In genomic region chr12:47340391-47341015, GRCh38 we compare ENCODE assay signal across 27 cellular contexts.
"Had no signal": no experiment of that assay in that cellular context is flagged by ENCODE, and none has a peak within 500 bp of the region (broad histone marks: within the 10 kb centered on the region; RNA-seq: fewer than 3 reads in every experiment).

No MANE protein-coding gene starts in this region.

- H3K27ac ChIP-seq: body of pancreas, cardiac muscle cell, PC-9 had no signal

- H3K4me3 ChIP-seq: body of pancreas, cardiac muscle cell, PC-9 had no signal

- H3K27me3 Mint-ChIP-seq: activated B cell treated with CpG ODN at 0.5 μM for 24 hours; activated CD4-positive, alpha-beta T cell treated with anti-CD3 and anti-CD28 coated beads, Interleukin-2, amount 10 ng/mL, durations not matched to agents 24 days and 14 days; activated CD8-positive, alpha-beta memory T cell treated with anti-CD3 and anti-CD28 coated beads, Interleukin-2, amount 10 ng/mL, durations not matched to agents 7 days and 5 days; activated naive CD4-positive, alpha-beta T cell treated with anti-CD3 and anti-CD28 coated beads, Interleukin-2, amount 50 U/mL, for 24 hours; activated T-cell treated with anti-CD3 and anti-CD28 coated beads, Interleukin-2, amount 50 U/mL, for 24 hours had no signal

- H3K36me3 ChIP-seq: cardiac muscle cell had no signal

- H2AFZ ChIP-seq: PC-9 had no signal

- ATAC-seq: activated CD8-positive, alpha-beta memory T cell treated with anti-CD3 and anti-CD28 coated beads, Interleukin-2, amount 10 ng/mL, durations not matched to agents 7 days and 5 days; body of pancreas had no signal

- H3K27ac Mint-ChIP-seq: activated B cell treated with CpG ODN at 0.5 μM for 24 hours; activated CD4-positive, alpha-beta T cell treated with anti-CD3 and anti-CD28 coated beads, Interleukin-2, amount 10 ng/mL, durations not matched to agents 24 days and 14 days; activated CD8-positive, alpha-beta memory T cell treated with anti-CD3 and anti-CD28 coated beads, Interleukin-2, amount 10 ng/mL, durations not matched to agents 7 days and 5 days; activated naive CD4-positive, alpha-beta T cell treated with anti-CD3 and anti-CD28 coated beads, Interleukin-2, amount 50 U/mL, for 24 hours; activated T-cell treated with anti-CD3 and anti-CD28 coated beads, Interleukin-2, amount 50 U/mL, for 24 hours; activated T-helper 1 cell treated with anti-CD3 and anti-CD28 coated beads, Interleukin-12 subunit alpha, Interleukin-12 subunit beta, Interleukin-2, Interleukin-4 antibody, amounts not matched to agents 30 ng/mL and 10 ng/mL and 1 ng/mL, durations not matched to agents 14 hours and 24 hours and 36 hours; T-helper 1 cell treated with Interleukin-12 subunit alpha and Interleukin-12 subunit beta and Interleukin-4 antibody, amounts not matched to agents 30 μg/mL and 1 μg/mL, for 36 hours had no signal

- H3K4me2 ChIP-seq: PC-9 had no signal

- H3K4me3 Mint-ChIP-seq: activated B cell treated with CpG ODN at 0.5 μM for 24 hours; activated CD4-positive, alpha-beta T cell treated with anti-CD3 and anti-CD28 coated beads, Interleukin-2, amount 10 ng/mL, durations not matched to agents 24 days and 14 days; activated CD8-positive, alpha-beta memory T cell treated with anti-CD3 and anti-CD28 coated beads, Interleukin-2, amount 10 ng/mL, durations not matched to agents 7 days and 5 days; activated naive CD4-positive, alpha-beta T cell treated with anti-CD3 and anti-CD28 coated beads, Interleukin-2, amount 50 U/mL, for 24 hours; activated T-cell treated with anti-CD3 and anti-CD28 coated beads, Interleukin-2, amount 50 U/mL, for 24 hours; activated T-helper 1 cell treated with anti-CD3 and anti-CD28 coated beads, Interleukin-12 subunit alpha, Interleukin-12 subunit beta, Interleukin-2, Interleukin-4 antibody, amounts not matched to agents 30 ng/mL and 10 ng/mL and 1 ng/mL, durations not matched to agents 14 hours and 24 hours and 36 hours; T-helper 1 cell treated with Interleukin-12 subunit alpha and Interleukin-12 subunit beta and Interleukin-4 antibody, amounts not matched to agents 30 μg/mL and 1 μg/mL, for 36 hours had no signal

- H3K9me3 ChIP-seq: body of pancreas had no signal

- DNase-seq: activated B cell treated with CpG ODN at 0.5 μM for 24 hours; activated CD4-positive, alpha-beta T cell treated with anti-CD3 and anti-CD28 coated beads for 1 hour; activated CD4-positive, alpha-beta T cell treated with anti-CD3 and anti-CD28 coated beads, Interleukin-2, amount 10 ng/mL, durations not matched to agents 24 days and 14 days; activated CD4-positive, alpha-beta T cell treated with anti-CD3 and anti-CD28 coated beads, Interleukin-2, amount 50 U/mL, for 48 hours; activated CD8-positive, alpha-beta memory T cell treated with anti-CD3 and anti-CD28 coated beads, Interleukin-2, amount 10 ng/mL, durations not matched to agents 7 days and 5 days; activated effector memory CD4-positive, alpha-beta T cell treated with Interleukin-2 at 50 U/mL for 16 hours; activated naive CD4-positive, alpha-beta T cell; activated T-cell treated with anti-CD3 and anti-CD28 coated beads, Interleukin-2, amount 50 U/mL, for 24 hours; amygdala; body of pancreas; Kasumi-1; KBM-7; MV-4-11; NCI-H1092 treated with DMSO at 0.1 percent for 48 hours; NCI-H1417 treated with DMSO at 0.1 percent for 48 hours; NCI-H1694; NCI-H2029; NCI-H345; NCI-H510A; NCI-H69; NK-92 treated with Interleukin-12 subunit alpha and Interleukin-12 subunit beta, amount 100 ng/mL, for 24 hours; PC-9; SHP77 treated with DMSO at 0.1 percent for 48 hours had no signal

- H3K27me3 ChIP-seq: body of pancreas, cardiac muscle cell had no signal
